Comparison of ENCODE assay signal across 2 cellular contexts in the genomic region with DNA sequence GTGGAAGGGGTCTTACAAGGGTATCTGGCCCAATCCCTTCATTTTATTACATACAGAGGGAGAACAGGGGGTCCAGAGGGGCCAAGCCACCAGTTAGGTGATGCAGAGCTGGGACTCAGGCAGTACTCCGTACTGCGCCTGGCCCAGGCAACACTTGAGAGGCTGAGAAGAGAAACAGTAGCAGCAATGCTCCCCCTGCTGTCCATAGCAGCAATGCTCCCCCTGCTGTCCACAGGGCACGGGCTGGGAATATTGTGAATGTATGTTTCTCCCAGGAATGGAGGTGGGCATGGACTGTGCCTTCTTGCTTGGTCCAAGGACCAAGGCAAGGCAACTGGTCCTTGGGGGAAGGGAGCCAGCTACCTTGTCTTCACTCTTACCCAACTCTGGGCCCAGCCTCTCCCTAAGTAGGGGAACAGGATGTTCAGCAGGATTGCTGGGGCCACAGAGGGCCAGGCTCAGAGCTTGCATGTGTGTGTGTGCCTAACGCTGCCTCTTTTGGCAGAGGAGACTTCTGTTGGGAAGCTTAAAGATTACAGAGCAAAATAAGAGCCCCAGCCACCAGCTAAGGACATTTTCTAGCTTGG.
A peak's percentile ranks its signal among the peaks of the same experiment; 100 is the strongest.
TF ChIP-seq lines count a peak whose summit lies in the region.

No MANE protein-coding gene starts in this region.

TF ChIP-seq in HCT116, 20 proteins besides CTCF, POLR2A, EP300 and RAD21:
- TF ChIP-seq ZNF274 (IDR thresholded peaks at IDR 0.05; ENCODE audit: low read depth, low read length) = no peak
- TF ChIP-seq, protein P1, sequence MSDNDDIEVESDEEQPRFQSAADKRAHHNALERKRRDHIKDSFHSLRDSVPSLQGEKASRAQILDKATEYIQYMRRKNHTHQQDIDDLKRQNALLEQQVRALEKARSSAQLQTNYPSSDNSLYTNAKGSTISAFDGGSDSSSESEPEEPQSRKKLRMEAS (IDR thresholded peaks at IDR 0.05) = no peak
- peak; percentile 57 for TF ChIP-seq YY1 (IDR thresholded peaks at IDR 0.05; ENCODE audit: extremely low read depth, insufficient replicate concordance, low read depth, low read length)
- TF ChIP-seq EGR1 (IDR thresholded peaks at IDR 0.05; ENCODE audit: low read depth) = no peak
- no peak for TF ChIP-seq EZH2phosphoT487 (IDR thresholded peaks at IDR 0.05; ENCODE audit: borderline replicate concordance)
- TF ChIP-seq SP1 (IDR thresholded peaks at IDR 0.05; ENCODE audit: low read depth) = no peak
- no peak for TF ChIP-seq JUND (IDR thresholded peaks at IDR 0.05)

TF ChIP-seq in K562, 482 proteins besides CTCF, POLR2A, EP300 and RAD21 (continues in another document):
- TF ChIP-seq, protein P2, sequence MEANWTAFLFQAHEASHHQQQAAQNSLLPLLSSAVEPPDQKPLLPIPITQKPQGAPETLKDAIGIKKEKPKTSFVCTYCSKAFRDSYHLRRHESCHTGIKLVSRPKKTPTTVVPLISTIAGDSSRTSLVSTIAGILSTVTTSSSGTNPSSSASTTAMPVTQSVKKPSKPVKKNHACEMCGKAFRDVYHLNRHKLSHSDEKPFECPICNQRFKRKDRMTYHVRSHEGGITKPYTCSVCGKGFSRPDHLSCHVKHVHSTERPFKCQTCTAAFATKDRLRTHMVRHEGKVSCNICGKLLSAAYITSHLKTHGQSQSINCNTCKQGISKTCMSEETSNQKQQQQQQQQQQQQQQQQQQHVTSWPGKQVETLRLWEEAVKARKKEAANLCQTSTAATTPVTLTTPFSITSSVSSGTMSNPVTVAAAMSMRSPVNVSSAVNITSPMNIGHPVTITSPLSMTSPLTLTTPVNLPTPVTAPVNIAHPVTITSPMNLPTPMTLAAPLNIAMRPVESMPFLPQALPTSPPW (CRISPR knock-in tag; IDR thresholded peaks at IDR 0.05) = 0 out of 2 replicates have a peak, but pooled peaks have one; percentile 14
- TF ChIP-seq HMGN3 (IDR thresholded peaks at IDR 0.05; ENCODE audit: borderline replicate concordance, extremely low read depth, insufficient read length, low read depth, low read length) = no peak
- TF ChIP-seq, protein P3, sequence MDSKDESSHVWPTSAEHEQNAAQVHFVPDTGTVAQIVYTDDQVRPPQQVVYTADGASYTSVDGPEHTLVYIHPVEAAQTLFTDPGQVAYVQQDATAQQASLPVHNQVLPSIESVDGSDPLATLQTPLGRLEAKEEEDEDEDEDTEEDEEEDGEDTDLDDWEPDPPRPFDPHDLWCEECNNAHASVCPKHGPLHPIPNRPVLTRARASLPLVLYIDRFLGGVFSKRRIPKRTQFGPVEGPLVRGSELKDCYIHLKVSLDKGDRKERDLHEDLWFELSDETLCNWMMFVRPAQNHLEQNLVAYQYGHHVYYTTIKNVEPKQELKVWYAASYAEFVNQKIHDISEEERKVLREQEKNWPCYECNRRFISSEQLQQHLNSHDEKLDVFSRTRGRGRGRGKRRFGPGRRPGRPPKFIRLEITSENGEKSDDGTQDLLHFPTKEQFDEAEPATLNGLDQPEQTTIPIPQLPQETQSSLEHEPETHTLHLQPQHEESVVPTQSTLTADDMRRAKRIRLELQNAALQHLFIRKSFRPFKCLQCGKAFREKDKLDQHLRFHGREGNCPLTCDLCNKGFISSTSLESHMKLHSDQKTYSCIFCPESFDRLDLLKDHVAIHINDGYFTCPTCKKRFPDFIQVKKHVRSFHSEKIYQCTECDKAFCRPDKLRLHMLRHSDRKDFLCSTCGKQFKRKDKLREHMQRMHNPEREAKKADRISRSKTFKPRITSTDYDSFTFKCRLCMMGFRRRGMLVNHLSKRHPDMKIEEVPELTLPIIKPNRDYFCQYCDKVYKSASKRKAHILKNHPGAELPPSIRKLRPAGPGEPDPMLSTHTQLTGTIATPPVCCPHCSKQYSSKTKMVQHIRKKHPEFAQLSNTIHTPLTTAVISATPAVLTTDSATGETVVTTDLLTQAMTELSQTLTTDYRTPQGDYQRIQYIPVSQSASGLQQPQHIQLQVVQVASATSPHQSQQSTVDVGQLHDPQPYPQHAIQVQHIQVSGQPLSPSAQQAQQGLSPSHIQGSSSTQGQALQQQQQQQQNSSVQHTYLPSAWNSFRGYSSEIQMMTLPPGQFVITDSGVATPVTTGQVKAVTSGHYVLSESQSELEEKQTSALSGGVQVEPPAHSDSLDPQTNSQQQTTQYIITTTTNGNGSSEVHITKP (IDR thresholded peaks at IDR 0.05; ENCODE audit: partially characterized antibody) = no peak
- TF ChIP-seq, protein P4, sequence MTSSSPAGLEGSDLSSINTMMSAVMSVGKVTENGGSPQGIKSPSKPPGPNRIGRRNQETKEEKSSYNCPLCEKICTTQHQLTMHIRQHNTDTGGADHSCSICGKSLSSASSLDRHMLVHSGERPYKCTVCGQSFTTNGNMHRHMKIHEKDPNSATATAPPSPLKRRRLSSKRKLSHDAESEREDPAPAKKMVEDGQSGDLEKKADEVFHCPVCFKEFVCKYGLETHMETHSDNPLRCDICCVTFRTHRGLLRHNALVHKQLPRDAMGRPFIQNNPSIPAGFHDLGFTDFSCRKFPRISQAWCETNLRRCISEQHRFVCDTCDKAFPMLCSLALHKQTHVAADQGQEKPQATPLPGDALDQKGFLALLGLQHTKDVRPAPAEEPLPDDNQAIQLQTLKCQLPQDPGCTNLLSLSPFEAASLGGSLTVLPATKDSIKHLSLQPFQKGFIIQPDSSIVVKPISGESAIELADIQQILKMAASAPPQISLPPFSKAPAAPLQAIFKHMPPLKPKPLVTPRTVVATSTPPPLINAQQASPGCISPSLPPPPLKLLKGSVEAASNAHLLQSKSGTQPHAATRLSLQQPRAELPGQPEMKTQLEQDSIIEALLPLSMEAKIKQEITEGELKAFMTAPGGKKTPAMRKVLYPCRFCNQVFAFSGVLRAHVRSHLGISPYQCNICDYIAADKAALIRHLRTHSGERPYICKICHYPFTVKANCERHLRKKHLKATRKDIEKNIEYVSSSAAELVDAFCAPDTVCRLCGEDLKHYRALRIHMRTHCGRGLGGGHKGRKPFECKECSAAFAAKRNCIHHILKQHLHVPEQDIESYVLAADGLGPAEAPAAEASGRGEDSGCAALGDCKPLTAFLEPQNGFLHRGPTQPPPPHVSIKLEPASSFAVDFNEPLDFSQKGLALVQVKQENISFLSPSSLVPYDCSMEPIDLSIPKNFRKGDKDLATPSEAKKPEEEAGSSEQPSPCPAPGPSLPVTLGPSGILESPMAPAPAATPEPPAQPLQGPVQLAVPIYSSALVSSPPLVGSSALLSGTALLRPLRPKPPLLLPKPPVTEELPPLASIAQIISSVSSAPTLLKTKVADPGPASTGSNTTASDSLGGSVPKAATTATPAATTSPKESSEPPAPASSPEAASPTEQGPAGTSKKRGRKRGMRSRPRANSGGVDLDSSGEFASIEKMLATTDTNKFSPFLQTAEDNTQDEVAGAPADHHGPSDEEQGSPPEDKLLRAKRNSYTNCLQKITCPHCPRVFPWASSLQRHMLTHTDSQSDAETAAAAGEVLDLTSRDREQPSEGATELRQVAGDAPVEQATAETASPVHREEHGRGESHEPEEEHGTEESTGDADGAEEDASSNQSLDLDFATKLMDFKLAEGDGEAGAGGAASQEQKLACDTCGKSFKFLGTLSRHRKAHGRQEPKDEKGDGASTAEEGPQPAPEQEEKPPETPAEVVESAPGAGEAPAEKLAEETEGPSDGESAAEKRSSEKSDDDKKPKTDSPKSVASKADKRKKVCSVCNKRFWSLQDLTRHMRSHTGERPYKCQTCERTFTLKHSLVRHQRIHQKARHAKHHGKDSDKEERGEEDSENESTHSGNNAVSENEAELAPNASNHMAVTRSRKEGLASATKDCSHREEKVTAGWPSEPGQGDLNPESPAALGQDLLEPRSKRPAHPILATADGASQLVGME (CRISPR knock-in tag; IDR thresholded peaks at IDR 0.05) = no peak
- no peak for TF ChIP-seq CBFA2T3 (IDR thresholded peaks at IDR 0.05)
- TF ChIP-seq CTBP1 (IDR thresholded peaks at IDR 0.05; ENCODE audit: borderline replicate concordance) = 0 out of 2 replicates have a peak, but pooled peaks have one; percentile 39
- peak; percentile 36; the same call in 1 of the 2 replicates for TF ChIP-seq TFAP4 (CRISPR knock-in tag; IDR thresholded peaks at IDR 0.05; ENCODE audit: borderline replicate concordance)
- no peak for TF ChIP-seq ZNF253 (CRISPR knock-in tag; conservative IDR thresholded peaks at IDR 0.05)
- no peak for TF ChIP-seq CCAR2 (IDR thresholded peaks at IDR 0.05; ENCODE audit: low read depth, low read length)
- TF ChIP-seq TAF9B (IDR thresholded peaks at IDR 0.05; ENCODE audit: partially characterized antibody) = no peak
- TF ChIP-seq SRSF1 (IDR thresholded peaks at IDR 0.05; ENCODE audit: low read depth, low read length) = no peak
- TF ChIP-seq ETV5 (CRISPR knock-in tag; IDR thresholded peaks at IDR 0.05; ENCODE audit: low read depth) = no peak
- TF ChIP-seq SMAD3 (CRISPR knock-in tag; conservative IDR thresholded peaks at IDR 0.05) = no peak
- TF ChIP-seq ZNF197 (CRISPR knock-in tag; IDR thresholded peaks at IDR 0.05; ENCODE audit: low read depth) = no peak
- no peak for TF ChIP-seq ZFX (CRISPR knock-in tag; IDR thresholded peaks at IDR 0.05)
- TF ChIP-seq RNF2 (IDR thresholded peaks at IDR 0.05) = no peak
- TF ChIP-seq ZKSCAN3 (CRISPR knock-in tag; IDR thresholded peaks at IDR 0.05) = no peak
- TF ChIP-seq SMC3 (conservative IDR thresholded peaks at IDR 0.05; ENCODE audit: insufficient read depth, low read depth, low read length) = peak; percentile 52
- no peak for TF ChIP-seq MIER1 (IDR thresholded peaks at IDR 0.05; ENCODE audit: low read depth)
- TF ChIP-seq, protein P5, sequence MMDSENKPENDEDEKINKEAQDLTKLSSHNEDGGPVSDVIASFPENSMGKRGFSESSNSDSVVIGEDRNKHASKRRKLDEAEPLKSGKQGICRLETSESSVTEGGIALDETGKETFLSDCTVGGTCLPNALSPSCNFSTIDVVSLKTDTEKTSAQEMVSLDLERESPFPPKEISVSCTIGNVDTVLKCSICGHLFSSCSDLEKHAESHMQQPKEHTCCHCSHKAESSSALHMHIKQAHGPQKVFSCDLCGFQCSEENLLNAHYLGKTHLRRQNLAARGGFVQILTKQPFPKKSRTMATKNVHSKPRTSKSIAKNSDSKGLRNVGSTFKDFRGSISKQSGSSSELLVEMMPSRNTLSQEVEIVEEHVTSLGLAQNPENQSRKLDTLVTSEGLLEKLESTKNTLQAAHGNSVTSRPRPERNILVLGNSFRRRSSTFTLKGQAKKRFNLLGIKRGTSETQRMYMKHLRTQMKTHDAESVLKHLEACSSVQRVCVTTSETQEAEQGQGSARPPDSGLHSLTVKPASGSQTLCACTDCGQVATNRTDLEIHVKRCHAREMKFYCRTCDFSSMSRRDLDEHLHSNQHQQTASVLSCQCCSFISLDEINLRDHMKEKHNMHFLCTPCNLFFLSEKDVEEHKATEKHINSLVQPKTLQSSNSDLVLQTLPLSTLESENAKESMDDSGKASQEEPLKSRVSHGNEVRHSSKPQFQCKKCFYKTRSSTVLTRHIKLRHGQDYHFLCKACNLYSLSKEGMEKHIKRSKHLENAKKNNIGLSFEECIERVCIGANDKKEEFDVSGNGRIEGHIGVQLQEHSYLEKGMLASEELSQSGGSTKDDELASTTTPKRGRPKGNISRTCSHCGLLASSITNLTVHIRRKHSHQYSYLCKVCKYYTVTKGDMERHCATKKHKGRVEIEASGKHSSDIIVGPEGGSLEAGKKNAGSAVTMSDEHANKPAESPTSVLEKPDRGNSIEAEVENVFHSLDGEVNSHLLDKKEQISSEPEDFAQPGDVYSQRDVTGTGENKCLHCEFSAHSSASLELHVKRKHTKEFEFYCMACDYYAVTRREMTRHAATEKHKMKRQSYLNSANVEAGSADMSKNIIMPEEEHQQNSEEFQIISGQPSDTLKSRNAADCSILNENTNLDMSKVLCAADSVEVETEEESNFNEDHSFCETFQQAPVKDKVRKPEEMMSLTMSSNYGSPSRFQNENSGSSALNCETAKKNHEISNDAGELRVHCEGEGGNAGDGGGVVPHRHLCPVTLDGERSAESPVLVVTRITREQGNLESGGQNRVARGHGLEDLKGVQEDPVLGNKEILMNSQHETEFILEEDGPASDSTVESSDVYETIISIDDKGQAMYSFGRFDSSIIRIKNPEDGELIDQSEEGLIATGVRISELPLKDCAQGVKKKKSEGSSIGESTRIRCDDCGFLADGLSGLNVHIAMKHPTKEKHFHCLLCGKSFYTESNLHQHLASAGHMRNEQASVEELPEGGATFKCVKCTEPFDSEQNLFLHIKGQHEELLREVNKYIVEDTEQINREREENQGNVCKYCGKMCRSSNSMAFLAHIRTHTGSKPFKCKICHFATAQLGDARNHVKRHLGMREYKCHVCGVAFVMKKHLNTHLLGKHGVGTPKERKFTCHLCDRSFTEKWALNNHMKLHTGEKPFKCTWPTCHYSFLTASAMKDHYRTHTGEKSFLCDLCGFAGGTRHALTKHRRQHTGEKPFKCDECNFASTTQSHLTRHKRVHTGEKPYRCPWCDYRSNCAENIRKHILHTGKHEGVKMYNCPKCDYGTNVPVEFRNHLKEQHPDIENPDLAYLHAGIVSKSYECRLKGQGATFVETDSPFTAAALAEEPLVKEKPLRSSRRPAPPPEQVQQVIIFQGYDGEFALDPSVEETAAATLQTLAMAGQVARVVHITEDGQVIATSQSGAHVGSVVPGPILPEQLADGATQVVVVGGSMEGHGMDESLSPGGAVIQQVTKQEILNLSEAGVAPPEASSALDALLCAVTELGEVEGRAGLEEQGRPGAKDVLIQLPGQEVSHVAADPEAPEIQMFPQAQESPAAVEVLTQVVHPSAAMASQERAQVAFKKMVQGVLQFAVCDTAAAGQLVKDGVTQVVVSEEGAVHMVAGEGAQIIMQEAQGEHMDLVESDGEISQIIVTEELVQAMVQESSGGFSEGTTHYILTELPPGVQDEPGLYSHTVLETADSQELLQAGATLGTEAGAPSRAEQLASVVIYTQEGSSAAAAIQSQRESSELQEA (IDR thresholded peaks at IDR 0.05; ENCODE audit: low read depth) = no peak
- TF ChIP-seq CBX3 (IDR thresholded peaks at IDR 0.05; ENCODE audit: borderline replicate concordance in 1 of 2, low read length in 2 of 2) = no peak
- TF ChIP-seq CEBPG (CRISPR knock-in tag; IDR thresholded peaks at IDR 0.05) = no peak
- TF ChIP-seq CEBPG (tag; conservative IDR thresholded peaks at IDR 0.05 in 1 of 2, IDR thresholded peaks at IDR 0.05 in 1 of 2) = no peak
- TF ChIP-seq ZNF639 (CRISPR knock-in tag; conservative IDR thresholded peaks at IDR 0.05 in 1 of 2, IDR thresholded peaks at IDR 0.05 in 1 of 2) = 0 out of 4 replicates have a peak, but pooled peaks of 1 of the 2 experiments have one; percentile 34
- no peak for TF ChIP-seq EHMT2 (IDR thresholded peaks at IDR 0.05)
- no peak for TF ChIP-seq ZNF212 (CRISPR knock-in tag; IDR thresholded peaks at IDR 0.05)
- peak; percentile 25 for TF ChIP-seq ZFP36 (IDR thresholded peaks at IDR 0.05; ENCODE audit: low read depth, low read length, partially characterized antibody)
- TF ChIP-seq ZC3H4 (CRISPR knock-in tag; IDR thresholded peaks at IDR 0.05; ENCODE audit: borderline replicate concordance) = 0 out of 2 replicates have a peak, but pooled peaks have one; percentile 23
- TF ChIP-seq ERF (CRISPR knock-in tag; IDR thresholded peaks at IDR 0.05) = no peak
